ENCODE assay signal across 23 cellular contexts in genomic region chr9:80086386-80086785, GRCh38.
DNase-seq lines count a peak whose midpoint lies in the region; ATAC-seq and TF ChIP-seq lines count a peak whose summit lies in the region.
"Had no signal": no experiment of that assay in that cellular context is flagged by ENCODE, and none has a peak within 500 bp of the region (broad histone marks: within the 10 kb centered on the region; RNA-seq: fewer than 3 reads in every experiment).

No MANE protein-coding gene starts in this region.

- peak overlapping the region; percentile 25 to 95 for H3K27ac Mint-ChIP-seq in activated naive CD4-positive, alpha-beta T cell treated with anti-CD3 and anti-CD28 coated beads, Interleukin-2, amount 50 U/mL, for 72 hours
- H3K27ac Mint-ChIP-seq in activated B cell treated with CpG ODN at 0.5 μM for 24 hours, result peak overlapping the region; percentile 63
- peak overlapping the region in 4 of 6 donors; percentile 17 to 76 (median 40) for H3K27ac Mint-ChIP-seq in naive B cell
- H3K27ac Mint-ChIP-seq: GM23338 had no signal

- POLR2A ChIA-PET in activated B cell treated with CpG ODN at 0.5 μM for 24 hours (lab: Charles Lee), result no interaction called here

- peak; percentile 60 to 80 for ATAC-seq in activated naive CD4-positive, alpha-beta T cell treated with anti-CD3 and anti-CD28 coated beads, Interleukin-2, amount 50 U/mL, for 72 hours
- no peak for ATAC-seq in activated B cell treated with CpG ODN at 0.5 μM for 24 hours (ENCODE audit: low read depth)
- no peak for ATAC-seq in naive B cell (ENCODE audit: low read depth in 2 of 2)
- ATAC-seq in right cardiac atrium, result no peak
- no peak for ATAC-seq in HG03342 (IDR thresholded peaks at IDR 0.05; ENCODE audit: unreplicated experiment)
- ATAC-seq: GM23338, PC-3 had no signal

- H3K27me3 Mint-ChIP-seq in activated B cell treated with CpG ODN at 0.5 μM for 24 hours (no peaks in the 10 kb centered on the region), naive B cell (no peaks in the 10 kb centered on the region)
- H3K27me3 Mint-ChIP-seq: CD4-positive, CD25-positive, alpha-beta regulatory T cell had no signal

- in situ Hi-C loops in ACHN (cut with HindIII; ENCODE audit: low pct_ligation_motif_present, low pct_unique_long_range_greater_than_20kb, low sequenced_read_pairs), result no loop called here

- WGBS in right cardiac atrium, result 68% methylated on average over 4 of the region's 4 CpGs

- intact Hi-C loops in activated B cell treated with CpG ODN at 0.5 μM for 24 hours (cut with micrococcal nuclease) (loop anchor here (5.0 kb wide), 1 partner anchor 1384 kb away; no protein-coding TSS in a partner anchor), right cardiac atrium (cut with DNase I) (no loop called here)

- DNase-seq in activated naive CD4-positive, alpha-beta T cell treated with anti-CD3 and anti-CD28 coated beads, Interleukin-2, amount 50 U/mL, for 72 hours (ENCODE audit: low spot score in 2 of 2), result no peak
- DNase-seq in activated naive CD4-positive, alpha-beta T cell treated with anti-CD3 and anti-CD28 coated beads, Interleukin-2, amount 50 U/mL, for 16 hours, result no peak
- no peak for DNase-seq in activated B cell treated with CpG ODN at 0.5 μM for 24 hours
- DNase-seq in naive B cell, result no peak
- DNase-seq in right cardiac atrium, result no peak
- DNase-seq in ACHN, result no peak
- DNase-seq: BE2C; CD4-positive, CD25-positive, alpha-beta regulatory T cell; DMS53; NCI-H1048; NCI-H1417; NCI-H1694; NCI-H2029 treated with DMSO at 0.1 percent for 48 hours; NCI-H446 treated with DMSO at 0.1 percent for 48 hours; NCI-H526; NCI-H82; NK-92 treated with Interleukin-12 subunit alpha and Interleukin-12 subunit beta, amount 100 ng/mL, for 24 hours; PC-3; SK-N-SH had no signal

- peaks cover 40% of the 10 kb centered on the region for H3K4me1 Mint-ChIP-seq in activated B cell treated with CpG ODN at 0.5 μM for 24 hours
- peaks cover 28 to 43% (median 35%) of the 10 kb centered on the region in 3 donors for H3K4me1 Mint-ChIP-seq in naive B cell
- H3K4me1 Mint-ChIP-seq: GM23338 had no signal

- CTCF ChIA-PET in activated B cell treated with CpG ODN at 0.5 μM for 24 hours (lab: Charles Lee), result no interaction called here

- H3K27me3 ChIP-seq in right cardiac atrium (ENCODE audit: control insufficient read depth, insufficient read depth), result no peaks in the 10 kb centered on the region
- H3K27me3 ChIP-seq: BE2C had no signal

- no peaks in the 10 kb centered on the region for H3K4me1 ChIP-seq in right cardiac atrium (ENCODE audit: control insufficient read depth, insufficient read depth, low read length)
- H3K4me1 ChIP-seq: BE2C, HAP-1 had no signal

- no peaks in the 10 kb centered on the region for H3K36me3 Mint-ChIP-seq in activated naive CD4-positive, alpha-beta T cell treated with anti-CD3 and anti-CD28 coated beads, Interleukin-2, amount 50 U/mL, for 72 hours
- H3K36me3 Mint-ChIP-seq in activated B cell treated with CpG ODN at 0.5 μM for 24 hours (ENCODE audit: low read depth) (no peaks in the 10 kb centered on the region), naive B cell (no peaks in the 10 kb centered on the region)
- H3K36me3 Mint-ChIP-seq: CD4-positive, CD25-positive, alpha-beta regulatory T cell had no signal

- no peaks in the 10 kb centered on the region for H3K9me3 Mint-ChIP-seq in activated naive CD4-positive, alpha-beta T cell treated with anti-CD3 and anti-CD28 coated beads, Interleukin-2, amount 50 U/mL, for 72 hours
- H3K9me3 Mint-ChIP-seq in activated B cell treated with CpG ODN at 0.5 μM for 24 hours (no peaks in the 10 kb centered on the region), naive B cell (peaks cover 0 to 2% (median 0%) of the 10 kb centered on the region in 7 donors)
- H3K9me3 Mint-ChIP-seq: CD4-positive, CD25-positive, alpha-beta regulatory T cell; GM23338 had no signal

- H3K27ac ChIP-seq in right cardiac atrium (ENCODE audit: low read length), result no peak overlapping the region
- H3K27ac ChIP-seq: HL-60 had no signal

- TF ChIP-seq CTCF in activated B cell treated with CpG ODN at 0.5 μM for 24 hours (IDR thresholded peaks at IDR 0.05), result no peak

- H3K4me3 ChIP-seq in right cardiac atrium (ENCODE audit: low read length), result no peak overlapping the region
- H3K4me3 ChIP-seq: GM23338, HAP-1 had no signal

- H3K9me3 ChIP-seq in right cardiac atrium (ENCODE audit: control insufficient read depth, low read length), result no peaks in the 10 kb centered on the region
- H3K9me3 ChIP-seq: BE2C, HAP-1, SK-N-SH had no signal

- H3K4me3 Mint-ChIP-seq in activated B cell treated with CpG ODN at 0.5 μM for 24 hours, result peak overlapping the region; percentile 35
- H3K4me3 Mint-ChIP-seq in naive B cell, result peak overlapping the region in 5 of 8 donors; percentile 6 to 65 (median 19)
- H3K4me3 Mint-ChIP-seq: CD4-positive, CD25-positive, alpha-beta regulatory T cell; GM23338 had no signal

Comparison
In these comparisons a context has a peak if more than half of its experiments do, and no peak if none do; other contexts are left out.
1. ATAC-seq: peak in activated naive CD4-positive, alpha-beta T cell treated with anti-CD3 and anti-CD28 coated beads, Interleukin-2, amount 50 U/mL, for 72 hours (2 of 2); none in activated B cell treated with CpG ODN at 0.5 μM for 24 hours (single experiment), naive B cell (0 of 2), right cardiac atrium (0 of 2) and HG03342 (single experiment).
2. Peak in every context shown above with its lines, with median percentiles within 50 percentile points of each other: H3K27ac Mint-ChIP-seq.